11 cellular contexts compared by ENCODE assay signal in genomic region chr3:177109688-177110087, GRCh38.
A peak's percentile ranks its signal among the peaks of the same experiment; 100 is the strongest.
DNase-seq lines count a peak whose midpoint lies in the region; ATAC-seq lines count a peak whose summit lies in the region.
"Had no signal": no experiment of that assay in that cellular context is flagged by ENCODE, and none has a peak within 500 bp of the region (broad histone marks: within the 10 kb centered on the region; RNA-seq: fewer than 3 reads in every experiment).

No MANE protein-coding gene starts in this region.

- no peak for DNase-seq in activated CD4-positive, alpha-beta T cell treated with anti-CD3 and anti-CD28 coated beads, Interleukin-2, amount 10 ng/mL, durations not matched to agents 24 days and 14 days
- no peak for DNase-seq in activated CD4-positive, alpha-beta T cell treated with anti-CD3 and anti-CD28 coated beads for 1 hour
- DNase-seq in T-helper 2 cell treated with Interferon-gamma antibody and Interleukin-4, amounts not matched to agents 5 μg/mL and 100 μg/mL, for 36 hours (ENCODE audit: low spot score), result no peak
- no peak for DNase-seq in trophoblast cell
- DNase-seq in DMS79 (lab: John Stamatoyannopoulos, UW), result no peak
- no peak for DNase-seq in NCI-H2227 treated with DMSO at 0.1 percent for 48 hours (lab: John Stamatoyannopoulos, UW)
- DNase-seq: activated CD4-positive, alpha-beta memory T cell treated with anti-CD3 and anti-CD28 coated beads, Interleukin-2, amount 10 ng/mL, durations not matched to agents 7 days and 5 days; head of caudate nucleus; stimulated activated CD4-positive, alpha-beta T cell treated with anti-CD3 and anti-CD28 coated beads, Interleukin-1b, Interleukin-23, amount 100 ng/mL, for 48 hours had no signal

- H3K4me1 ChIP-seq in trophoblast cell (ENCODE audit: control insufficient read depth in 1 of 2, insufficient read depth in 2 of 2, low read length in 2 of 2), result peaks cover 0 to 2% of the 10 kb centered on the region in 2 experiments

- peaks cover 9% of the 10 kb centered on the region for H3K79me2 ChIP-seq in trophoblast cell (ENCODE audit: control insufficient read depth, insufficient read depth, low read length, poor library complexity)

- no peak overlapping the region for H3K4me2 ChIP-seq in trophoblast cell (ENCODE audit: low read length)

- H3K4me3 Mint-ChIP-seq in activated CD4-positive, alpha-beta T cell treated with anti-CD3 and anti-CD28 coated beads, Interleukin-2, amount 10 ng/mL, durations not matched to agents 24 days and 14 days, result no peak overlapping the region
- no peak overlapping the region for H3K4me3 Mint-ChIP-seq in T-helper 2 cell treated with Interferon-gamma antibody and Interleukin-4, amounts not matched to agents 5 μg/mL and 100 μg/mL, for 36 hours
- H3K4me3 Mint-ChIP-seq: activated CD4-positive, alpha-beta memory T cell treated with anti-CD3 and anti-CD28 coated beads, Interleukin-2, amount 10 ng/mL, durations not matched to agents 7 days and 5 days had no signal

- H3K9me3 Mint-ChIP-seq in activated CD4-positive, alpha-beta T cell treated with anti-CD3 and anti-CD28 coated beads, Interleukin-2, amount 10 ng/mL, durations not matched to agents 24 days and 14 days, result no peaks in the 10 kb centered on the region
- H3K9me3 Mint-ChIP-seq in T-helper 2 cell treated with Interferon-gamma antibody and Interleukin-4, amounts not matched to agents 5 μg/mL and 100 μg/mL, for 36 hours, result no peaks in the 10 kb centered on the region
- H3K9me3 Mint-ChIP-seq: activated CD4-positive, alpha-beta memory T cell treated with anti-CD3 and anti-CD28 coated beads, Interleukin-2, amount 10 ng/mL, durations not matched to agents 7 days and 5 days had no signal

- peak overlapping the region; percentile 12 for H3K27ac Mint-ChIP-seq in activated CD4-positive, alpha-beta T cell treated with anti-CD3 and anti-CD28 coated beads, Interleukin-2, amount 10 ng/mL, durations not matched to agents 24 days and 14 days
- H3K27ac Mint-ChIP-seq in T-helper 2 cell treated with Interferon-gamma antibody and Interleukin-4, amounts not matched to agents 5 μg/mL and 100 μg/mL, for 36 hours, result peak overlapping the region; percentile 23
- H3K27ac Mint-ChIP-seq: activated CD4-positive, alpha-beta memory T cell treated with anti-CD3 and anti-CD28 coated beads, Interleukin-2, amount 10 ng/mL, durations not matched to agents 7 days and 5 days had no signal

- H3K4ac ChIP-seq in trophoblast cell (ENCODE audit: low read depth, low read length), result peak overlapping the region; percentile 79

- H3K36me3 Mint-ChIP-seq in activated CD4-positive, alpha-beta T cell treated with anti-CD3 and anti-CD28 coated beads, Interleukin-2, amount 10 ng/mL, durations not matched to agents 24 days and 14 days (ENCODE audit: low read depth), result peaks cover 13% of the 10 kb centered on the region
- H3K36me3 Mint-ChIP-seq in T-helper 2 cell treated with Interferon-gamma antibody and Interleukin-4, amounts not matched to agents 5 μg/mL and 100 μg/mL, for 36 hours (ENCODE audit: low read depth), result peaks cover 5% of the 10 kb centered on the region

- H4K8ac ChIP-seq in trophoblast cell (ENCODE audit: low read depth, low read length), result no peak overlapping the region

- H3K14ac ChIP-seq in trophoblast cell (ENCODE audit: low read length), result no peak overlapping the region

- H2BK5ac ChIP-seq in trophoblast cell (ENCODE audit: low read depth, low read length, poor library complexity), result no peak overlapping the region

- no peak overlapping the region for H3K9ac ChIP-seq in trophoblast cell (ENCODE audit: low read length)

- no peak overlapping the region for H2AFZ ChIP-seq in trophoblast cell (ENCODE audit: insufficient read depth, low read length, poor library complexity)

- no peaks in the 10 kb centered on the region for H3K79me1 ChIP-seq in trophoblast cell (ENCODE audit: low read length)

- H3K23ac ChIP-seq in trophoblast cell (ENCODE audit: low read length), result no peak overlapping the region

- H3K27me3 ChIP-seq in trophoblast cell (ENCODE audit: insufficient read depth, low read length), result no peaks in the 10 kb centered on the region

- intact Hi-C loops in activated CD4-positive, alpha-beta T cell treated with anti-CD3 and anti-CD28 coated beads, Interleukin-2, amount 10 ng/mL, durations not matched to agents 24 days and 14 days (cut with micrococcal nuclease), result loop anchor here (5.0 kb wide), 1 partner anchor 42 kb away; no protein-coding TSS in a partner anchor

- no CpG with 5 or more reads among the region's 5 CpGs for WGBS in trophoblast cell (ENCODE audit: extremely low coverage, insufficient coverage, insufficient read length)

- no peak overlapping the region for H4K12ac ChIP-seq in trophoblast cell (ENCODE audit: low read depth, low read length)

- H2AK5ac ChIP-seq in trophoblast cell (ENCODE audit: low read length), result no peak overlapping the region

- peak; percentile 55 for ATAC-seq in HG02885 (IDR thresholded peaks at IDR 0.05; ENCODE audit: poor library complexity, unreplicated experiment)
- no peak for ATAC-seq in HG03571 (IDR thresholded peaks at IDR 0.05; ENCODE audit: unreplicated experiment)

- no peak overlapping the region for H3K4me3 ChIP-seq in trophoblast cell (ENCODE audit: low read depth, low read length)

- no peak overlapping the region for H3K27ac ChIP-seq in trophoblast cell (ENCODE audit: low read depth, low read length)

- H3K4me1 Mint-ChIP-seq in activated CD4-positive, alpha-beta T cell treated with anti-CD3 and anti-CD28 coated beads, Interleukin-2, amount 10 ng/mL, durations not matched to agents 24 days and 14 days, result peaks cover 41% of the 10 kb centered on the region
- peaks cover 39% of the 10 kb centered on the region for H3K4me1 Mint-ChIP-seq in T-helper 2 cell treated with Interferon-gamma antibody and Interleukin-4, amounts not matched to agents 5 μg/mL and 100 μg/mL, for 36 hours (ENCODE audit: low read depth)

- peaks cover 0 to 2% of the 10 kb centered on the region in 2 experiments for H3K36me3 ChIP-seq in trophoblast cell (ENCODE audit: control insufficient read depth in 1 of 2, insufficient read depth in 2 of 2, low read length in 2 of 2)

- H2BK120ac ChIP-seq in trophoblast cell (ENCODE audit: insufficient read depth, low read length, poor library complexity), result no peak overlapping the region

- no peak overlapping the region for H3K18ac ChIP-seq in trophoblast cell (ENCODE audit: low read length)

- no peak overlapping the region for H4K91ac ChIP-seq in trophoblast cell (ENCODE audit: low read depth, low read length)

- H2BK12ac ChIP-seq in trophoblast cell (ENCODE audit: low read length), result no peak overlapping the region

- no peaks in the 10 kb centered on the region for H3K27me3 Mint-ChIP-seq in activated CD4-positive, alpha-beta T cell treated with anti-CD3 and anti-CD28 coated beads, Interleukin-2, amount 10 ng/mL, durations not matched to agents 24 days and 14 days
- no peaks in the 10 kb centered on the region for H3K27me3 Mint-ChIP-seq in T-helper 2 cell treated with Interferon-gamma antibody and Interleukin-4, amounts not matched to agents 5 μg/mL and 100 μg/mL, for 36 hours (ENCODE audit: low read depth)
- H3K27me3 Mint-ChIP-seq: activated CD4-positive, alpha-beta memory T cell treated with anti-CD3 and anti-CD28 coated beads, Interleukin-2, amount 10 ng/mL, durations not matched to agents 7 days and 5 days had no signal

- no peaks in the 10 kb centered on the region for H3K9me3 ChIP-seq in trophoblast cell (ENCODE audit: insufficient read depth, low read depth, low read length)
